In genomic region chr14:32404784-32405573, GRCh38 we compare ENCODE assay signal across 17 cellular contexts.
"Had no signal": no experiment of that assay in that cellular context is flagged by ENCODE, and none has a peak within 500 bp of the region (broad histone marks: within the 10 kb centered on the region; RNA-seq: fewer than 3 reads in every experiment).

No MANE protein-coding gene starts in this region.

- H3K9me3 ChIP-seq: sigmoid colon, suprapubic skin, upper lobe of left lung had no signal

- H3K27me3 Mint-ChIP-seq: activated naive CD8-positive, alpha-beta T cell treated with anti-CD3 and anti-CD28 coated beads for 36 hours had no signal

- H3K4me3 Mint-ChIP-seq: activated CD4-positive, alpha-beta memory T cell treated with anti-CD3 and anti-CD28 coated beads for 36 hours; activated naive CD8-positive, alpha-beta T cell treated with anti-CD3 and anti-CD28 coated beads for 36 hours; activated T-cell treated with anti-CD3 and anti-CD28 coated beads, Interleukin-2, amount 50 U/mL, for 4 hours; natural killer cell had no signal

- H3K36me3 Mint-ChIP-seq: activated CD4-positive, alpha-beta memory T cell treated with anti-CD3 and anti-CD28 coated beads for 36 hours; activated naive CD8-positive, alpha-beta T cell treated with anti-CD3 and anti-CD28 coated beads for 36 hours; natural killer cell had no signal

- H3K27ac Mint-ChIP-seq: activated CD4-positive, alpha-beta memory T cell treated with anti-CD3 and anti-CD28 coated beads for 36 hours; activated naive CD8-positive, alpha-beta T cell treated with anti-CD3 and anti-CD28 coated beads for 36 hours; natural killer cell; progenitor cell of endocrine pancreas had no signal

- H3K4me3 ChIP-seq: lung, sigmoid colon, suprapubic skin, upper lobe of left lung had no signal

- H3K27me3 ChIP-seq: brain microvascular endothelial cell, foreskin keratinocyte, sigmoid colon, suprapubic skin, upper lobe of left lung had no signal

- H3K4me1 ChIP-seq: suprapubic skin, upper lobe of left lung had no signal

- H3K4me1 Mint-ChIP-seq: natural killer cell had no signal

- H3K36me3 ChIP-seq: brain microvascular endothelial cell, sigmoid colon, suprapubic skin, upper lobe of left lung had no signal

- DNase-seq: activated CD4-positive, alpha-beta memory T cell treated with anti-CD3 and anti-CD28 coated beads for 36 hours; activated gamma-delta T cell treated with Interleukin-2 at 50 U/mL for 16 hours; activated naive CD8-positive, alpha-beta T cell treated with anti-CD3 and anti-CD28 coated beads for 36 hours; activated T-cell treated with anti-CD3 and anti-CD28 coated beads, Interleukin-2, amount 50 U/mL, for 4 hours; brain microvascular endothelial cell; foreskin keratinocyte; kidney; natural killer cell; nucleus accumbens; sigmoid colon; stimulated activated CD4-positive, alpha-beta T cell treated with anti-CD3 and anti-CD28 coated beads, Interleukin-12 subunit alpha, Interleukin-12 subunit beta, amount 100 ng/mL, for 4 hours; stimulated activated naive CD8-positive, alpha-beta T cell treated with anti-CD3 and anti-CD28 coated beads, Interleukin-15, Interleukin-2, amounts not matched to agents 100 U/mL and 50 U/mL, for 24 hours; T-helper 9 cell; upper lobe of left lung had no signal

- H3K27ac ChIP-seq: foreskin keratinocyte, suprapubic skin, upper lobe of left lung had no signal

- H3K9me3 Mint-ChIP-seq: activated CD4-positive, alpha-beta memory T cell treated with anti-CD3 and anti-CD28 coated beads for 36 hours; activated naive CD8-positive, alpha-beta T cell treated with anti-CD3 and anti-CD28 coated beads for 36 hours; activated T-cell treated with anti-CD3 and anti-CD28 coated beads, Interleukin-2, amount 50 U/mL, for 4 hours had no signal

- ATAC-seq: activated T-cell treated with anti-CD3 and anti-CD28 coated beads, Interleukin-2, amount 50 U/mL, for 4 hours; foreskin keratinocyte; natural killer cell; stimulated activated naive CD8-positive, alpha-beta T cell treated with anti-CD3 and anti-CD28 coated beads, Interleukin-15, Interleukin-2, amounts not matched to agents 100 U/mL and 50 U/mL, for 24 hours had no signal
